Comparison of ENCODE assay signal across 9 cellular contexts in the genomic region with DNA sequence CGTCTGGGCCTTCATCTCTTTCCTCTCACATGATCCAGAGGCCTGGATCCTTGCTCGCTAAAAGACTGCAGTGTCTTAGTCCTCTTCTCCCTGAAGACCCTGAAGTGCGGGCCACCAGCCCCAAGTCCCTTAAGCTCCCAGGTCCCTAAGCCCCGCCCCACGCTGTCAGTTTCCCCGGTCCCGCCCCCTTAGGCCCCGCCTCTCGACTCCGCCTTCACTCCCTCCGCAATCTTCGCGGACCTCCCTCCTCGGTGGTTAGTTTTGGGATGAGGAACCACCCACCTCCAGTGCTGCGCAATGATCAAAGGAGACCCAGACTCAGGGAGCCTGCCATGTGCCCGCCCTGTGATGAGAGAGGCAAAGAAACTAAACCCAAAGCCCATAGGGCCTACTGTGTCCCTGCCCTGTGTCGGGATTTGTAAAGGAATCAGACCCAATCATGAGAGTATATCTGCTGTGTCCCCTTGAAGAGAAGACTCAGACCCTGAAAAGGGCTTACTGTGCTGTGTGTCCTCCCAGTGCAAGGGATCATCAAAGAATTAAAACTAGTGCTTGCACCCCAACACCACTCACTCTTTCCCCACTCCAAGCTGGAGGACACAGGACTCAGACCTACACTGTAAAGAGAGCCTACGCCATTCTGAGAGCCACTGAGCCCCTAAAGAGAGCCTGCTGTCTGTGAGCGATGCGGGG. TPM values are rescaled to one million over a fixed set of nuclear protein-coding genes. Genes with fewer than 3 reads are reported as not detected.
A peak's percentile ranks its signal among the peaks of the same experiment; 100 is the strongest.
DNase-seq lines count a peak whose midpoint lies in the region; FAIRE-seq and TF ChIP-seq lines count a peak whose summit lies in the region.
"Had no signal": no experiment of that assay in that cellular context is flagged by ENCODE, and none has a peak within 500 bp of the region (broad histone marks: within the 10 kb centered on the region; RNA-seq: fewer than 3 reads in every experiment).

No MANE protein-coding gene starts in this region.

- no peak for TF ChIP-seq POLR2A in GM12891 (IDR thresholded peaks at IDR 0.05; ENCODE audit: low read depth, low read length)

- H3K36me3 ChIP-seq in bronchial epithelial cell (ENCODE audit: control insufficient read depth, insufficient read depth, low read length) = no peaks in the 10 kb centered on the region

- TF ChIP-seq CTCF in VCaP (conservative IDR thresholded peaks at IDR 0.05) = no peak
- no peak for TF ChIP-seq CTCF in bronchial epithelial cell (IDR thresholded peaks at IDR 0.05; ENCODE audit: insufficient read depth, low read length, severe bottlenecking)

- no peaks in the 10 kb centered on the region for H3K27me3 ChIP-seq in bronchial epithelial cell (ENCODE audit: control insufficient read depth, insufficient read depth, low read length)

- H3K27ac ChIP-seq in VCaP = peak overlapping the region; percentile 92

- peak overlapping the region; percentile 60 for H3K4me3 ChIP-seq in bronchial epithelial cell (ENCODE audit: low read depth, low read length)

- DNase-seq in NCI-H1930 (lab: John Stamatoyannopoulos, UW) (peak; percentile 53), bronchial epithelial cell (ENCODE audit: low read depth) (peak; percentile 42), kidney tubule cell (ENCODE audit: low spot score) (peak; percentile 15), GM12891 (ENCODE audit: insufficient read length, low spot score) (no peak), putamen (ENCODE audit: low spot score) (no peak)
- DNase-seq in stimulated activated CD4-positive, alpha-beta T cell treated with anti-CD3 and anti-CD28 coated beads, Interleukin-1b, Interleukin-23, amount 100 ng/mL, for 4 hours (ENCODE audit: low read depth in 2 of 2) = peak; percentile 73 to 87

- FAIRE-seq in G401.6 (lab: Jason Lieb, UNC) (peak; percentile 15), bronchial epithelial cell (lab: Jason Lieb, UNC) (no peak), GM12891 (lab: Jason Lieb, UNC) (no peak)
- FAIRE-seq: endometrium had no signal

TF ChIP-seq in GM12891, 5 proteins besides CTCF, POLR2A, EP300 and RAD21:
- no peak for TF ChIP-seq POLR2AphosphoS5 (IDR thresholded peaks at IDR 0.05; ENCODE audit: low read depth, low read length)
- TF ChIP-seq PAX5 (IDR thresholded peaks at IDR 0.05; ENCODE audit: insufficient read depth, low read length, severe bottlenecking) = no peak
- TF ChIP-seq SPI1 (IDR thresholded peaks at IDR 0.05; ENCODE audit: low read depth, low read length) = no peak
- TF ChIP-seq POU2F2 (IDR thresholded peaks at IDR 0.05; ENCODE audit: low read depth, low read length) = no peak
- no peak for TF ChIP-seq TAF1 (IDR thresholded peaks at IDR 0.05; ENCODE audit: low read depth, low read length)

RNA-seq across cellular contexts. Expression of a gene that starts 3.0 kb away (rescaled TPM):
- total RNA-seq in bronchial epithelial cell = 217 and 224 TPM in 2 replicates
- polyA plus RNA-seq in GM12891 (2012; ENCODE audit: low read depth, missing spikeins) = 822 TPM

RNA-seq across cellular contexts. Expression of a gene that starts 3.6 kb away (rescaled TPM):
- total RNA-seq in bronchial epithelial cell = under 0.01 and 0.38 TPM in 2 replicates
- polyA plus RNA-seq in GM12891 (2012; ENCODE audit: low read depth, missing spikeins) = 0.53 TPM

RNA-seq across cellular contexts. Expression of a gene that starts 16.3 kb away (rescaled TPM):
- total RNA-seq in bronchial epithelial cell = 33.4 and 37.8 TPM in 2 replicates
- 41.7 TPM for polyA plus RNA-seq in GM12891 (2012; ENCODE audit: low read depth, missing spikeins)

RNA-seq across cellular contexts. Expression of a gene that starts 21.2 kb away (rescaled TPM):
- 0.38 TPM in 1 of 2 replicates, not detected in the other for total RNA-seq in bronchial epithelial cell
- polyA plus RNA-seq in GM12891 (2012; ENCODE audit: low read depth, missing spikeins) = 0.36 TPM

RNA-seq across cellular contexts. Expression of a gene that starts 32.6 kb away (rescaled TPM):
- total RNA-seq in bronchial epithelial cell = 3.9 and 4.2 TPM in 2 replicates
- polyA plus RNA-seq in GM12891 (2012; ENCODE audit: low read depth, missing spikeins) = 15.4 TPM

Comparison
In these comparisons a context has a peak if more than half of its experiments do, and no peak if none do; other contexts are left out.
1. DNase-seq: peak in NCI-H1930 (2 of 2), bronchial epithelial cell (single experiment), kidney tubule cell (single experiment) and stimulated activated CD4-positive, alpha-beta T cell treated with anti-CD3 and anti-CD28 coated beads, Interleukin-1b, Interleukin-23, amount 100 ng/mL, for 4 hours (2 of 2); none in GM12891 (single experiment) and putamen (single experiment).